ENCODE assay signal across 1 cellular context in genomic region chr14:20688167-20688839, GRCh38.
TF ChIP-seq lines count a peak whose summit lies in the region.

Gene ANG, plus strand, starts transcription at chr14:20688764. Its CDS starts 4,801 bp downstream, at chr14:20693565.

TF ChIP-seq in HepG2, 621 proteins besides CTCF, POLR2A, EP300 and RAD21 (continued from another document):
- TF ChIP-seq ZBED4 (CRISPR knock-in tag; IDR thresholded peaks at IDR 0.05; ENCODE audit: borderline replicate concordance) (no peak; the same call in 1 of the 2 replicates), NFIB (CRISPR knock-in tag; IDR thresholded peaks at IDR 0.05; ENCODE audit: borderline replicate concordance) (no peak), TOE1 (CRISPR knock-in tag; IDR thresholded peaks at IDR 0.05) (no peak), ZNF704 (CRISPR knock-in tag; IDR thresholded peaks at IDR 0.05; ENCODE audit: borderline replicate concordance) (no peak), RBM22 (optimal IDR thresholded peaks at IDR 0.05; ENCODE audit: low read length) (no peak), ETS1 (CRISPR knock-in tag; IDR thresholded peaks at IDR 0.05) (no peak), KLF13 (CRISPR knock-in tag; IDR thresholded peaks at IDR 0.05) (no peak), ERF (CRISPR knock-in tag; IDR thresholded peaks at IDR 0.05) (no peak), ADNP (CRISPR knock-in tag; IDR thresholded peaks at IDR 0.05) (no peak), ZHX1 (CRISPR knock-in tag; IDR thresholded peaks at IDR 0.05; ENCODE audit: low read depth) (no peak; the same call in 1 of the 2 replicates), HINFP (CRISPR knock-in tag; IDR thresholded peaks at IDR 0.05; ENCODE audit: low read depth) (no peak), ZSCAN21 (CRISPR knock-in tag; IDR thresholded peaks at IDR 0.05; ENCODE audit: borderline replicate concordance) (no peak), THAP8 (CRISPR knock-in tag; IDR thresholded peaks at IDR 0.05; ENCODE audit: borderline replicate concordance) (no peak), NFYB (CRISPR knock-in tag; IDR thresholded peaks at IDR 0.05) (no peak), RCOR2 (CRISPR knock-in tag; IDR thresholded peaks at IDR 0.05) (peak; percentile 14; the same call in 1 of the 2 replicates), NCOA2 (CRISPR knock-in tag; IDR thresholded peaks at IDR 0.05) (peak; percentile 66), NFE2L1 (CRISPR knock-in tag; IDR thresholded peaks at IDR 0.05; ENCODE audit: borderline replicate concordance) (no peak), ATF2 (CRISPR knock-in tag; IDR thresholded peaks at IDR 0.05) (peak; percentile 17; the same call in 1 of the 2 replicates), TEF (CRISPR knock-in tag; IDR thresholded peaks at IDR 0.05) (no peak), ZNF414 (CRISPR knock-in tag; IDR thresholded peaks at IDR 0.05) (0 out of 2 replicates have a peak, but pooled peaks have one; percentile 70), DMAP1 (CRISPR knock-in tag; IDR thresholded peaks at IDR 0.05) (peak; percentile 41; the same call in 1 of the 2 replicates), ARNT (IDR thresholded peaks at IDR 0.05) (no peak), HIVEP1 (CRISPR knock-in tag; IDR thresholded peaks at IDR 0.05) (no peak), THAP11 (CRISPR knock-in tag; IDR thresholded peaks at IDR 0.05) (peak; percentile 36; the same call in 1 of the 2 replicates), ZFP37 (CRISPR knock-in tag; IDR thresholded peaks at IDR 0.05; ENCODE audit: borderline replicate concordance) (no peak), ZNF138 (CRISPR knock-in tag; IDR thresholded peaks at IDR 0.05; ENCODE audit: low read depth) (no peak), NONO (IDR thresholded peaks at IDR 0.05) (no peak), NONO (CRISPR knock-in tag; conservative IDR thresholded peaks at IDR 0.05) (0 out of 2 replicates have a peak, but pooled peaks have one; percentile 39), KMT2A (CRISPR knock-in tag; IDR thresholded peaks at IDR 0.05) (0 out of 2 replicates have a peak, but pooled peaks have one; percentile 31), TSC22D2 (CRISPR knock-in tag; IDR thresholded peaks at IDR 0.05; ENCODE audit: borderline replicate concordance) (0 out of 2 replicates have a peak, but pooled peaks have one; percentile 61)
TF ChIP-seq in HepG2: peak in this region for 87.
